ENCODE assay signal across 8 cellular contexts in genomic region chr13:36346222-36347083, GRCh38. TPM values are rescaled to one million over a fixed set of nuclear protein-coding genes. Genes with fewer than 3 reads are reported as not detected.
DNase-seq lines count a peak whose midpoint lies in the region; ATAC-seq and TF ChIP-seq lines count a peak whose summit lies in the region.

Gene SPART, minus strand, starts transcription at chr13:36346394. Its CDS starts 10,564 bp downstream, at chr13:36335830.

- DNase-seq in AG09319 (ENCODE audit: extremely low read depth, low read depth): peak; percentile 83
- peak; percentile 67 for DNase-seq in GM19238 (ENCODE audit: insufficient read length, low spot score)
- peak; percentile 46 for DNase-seq in NCI-H524 treated with DMSO at 0.1 percent for 48 hours (lab: John Stamatoyannopoulos, UW)
- peak; percentile 93 for DNase-seq in activated CD4-positive, alpha-beta T cell treated with anti-CD3 and anti-CD28 coated beads, Interleukin-2, amount 10 ng/mL, durations not matched to agents 7 days and 5 days
- peak; percentile 34 for DNase-seq in cortex of kidney (lab: John Stamatoyannopoulos, UW)
- peak; percentile 67 to 82 (median 75) for DNase-seq in stimulated activated CD4-positive, alpha-beta T cell treated with anti-CD3 and anti-CD28 coated beads, Interleukin-1b, Interleukin-23, amount 100 ng/mL, for 24 hours (ENCODE audit: low read depth in 4 of 4, low spot score in 1 of 4)

- H3K9me3 Mint-ChIP-seq in activated CD4-positive, alpha-beta T cell treated with anti-CD3 and anti-CD28 coated beads, Interleukin-2, amount 10 ng/mL, durations not matched to agents 7 days and 5 days: no peaks in the 10 kb centered on the region

- no peaks in the 10 kb centered on the region for H3K27me3 ChIP-seq in layer of hippocampus (ENCODE audit: control insufficient read depth, insufficient read depth, low read length)

- no peaks in the 10 kb centered on the region for H3K27me3 Mint-ChIP-seq in activated CD4-positive, alpha-beta T cell treated with anti-CD3 and anti-CD28 coated beads, Interleukin-2, amount 10 ng/mL, durations not matched to agents 7 days and 5 days

- CTCF ChIA-PET in activated CD4-positive, alpha-beta T cell treated with anti-CD3 and anti-CD28 coated beads, Interleukin-2, amount 10 ng/mL, durations not matched to agents 7 days and 5 days (lab: Charles Lee): interaction anchor here (0.6 to 2.0 kb wide), 11 partner anchors 9 to 654 kb away, joined by 3 to 12 read pairs (median 3); no protein-coding TSS in a partner anchor

- H3K36me3 Mint-ChIP-seq in activated CD4-positive, alpha-beta T cell treated with anti-CD3 and anti-CD28 coated beads, Interleukin-2, amount 10 ng/mL, durations not matched to agents 7 days and 5 days (ENCODE audit: low read depth): no peaks in the 10 kb centered on the region

- TF ChIP-seq CTCF in AG09319 (IDR thresholded peaks at IDR 0.05; ENCODE audit: low read depth, low read length): peak; percentile 100

- peak; percentile 94 for ATAC-seq in HG03439 (IDR thresholded peaks at IDR 0.05; ENCODE audit: unreplicated experiment)

- H3K4me3 Mint-ChIP-seq in activated CD4-positive, alpha-beta T cell treated with anti-CD3 and anti-CD28 coated beads, Interleukin-2, amount 10 ng/mL, durations not matched to agents 7 days and 5 days: peak within 1 kb of the TSS; percentile 90

- peaks cover 28% of the 10 kb centered on the region for H3K4me1 Mint-ChIP-seq in activated CD4-positive, alpha-beta T cell treated with anti-CD3 and anti-CD28 coated beads, Interleukin-2, amount 10 ng/mL, durations not matched to agents 7 days and 5 days

- POLR2A ChIA-PET in activated CD4-positive, alpha-beta T cell treated with anti-CD3 and anti-CD28 coated beads, Interleukin-2, amount 10 ng/mL, durations not matched to agents 7 days and 5 days (lab: Charles Lee): no interaction called here

- peak within 1 kb of the TSS; percentile 98 for H3K27ac Mint-ChIP-seq in activated CD4-positive, alpha-beta T cell treated with anti-CD3 and anti-CD28 coated beads, Interleukin-2, amount 10 ng/mL, durations not matched to agents 7 days and 5 days

- H3K27ac ChIP-seq in layer of hippocampus (ENCODE audit: low read depth, low read length): peak within 1 kb of the TSS; percentile 100

RNA-seq across cellular contexts. Expression of gene SPART, which starts in this region (rescaled TPM):
- total RNA-seq in activated CD4-positive, alpha-beta T cell treated with anti-CD3 and anti-CD28 coated beads, Interleukin-2, amount 10 ng/mL, durations not matched to agents 7 days and 5 days: 10 to 100 TPM; 20.9 to 24.9 TPM

Comparison
In these comparisons a context has a peak if more than half of its experiments do, and no peak if none do; other contexts are left out.
1. Peak in every context shown above with its lines: DNase-seq, ATAC-seq and H3K27ac ChIP-seq.
2. DNase-seq: peak in every context shown above with its lines; median percentile 93 in activated CD4-positive, alpha-beta T cell treated with anti-CD3 and anti-CD28 coated beads, Interleukin-2, amount 10 ng/mL, durations not matched to agents 7 days and 5 days; 83 in AG09319; 75 in stimulated activated CD4-positive, alpha-beta T cell treated with anti-CD3 and anti-CD28 coated beads, Interleukin-1b, Interleukin-23, amount 100 ng/mL, for 24 hours; 67 in GM19238; 46 in NCI-H524 treated with DMSO at 0.1 percent for 48 hours; 34 in cortex of kidney.